In genomic region chr11:107840120-107840479, GRCh38 we compare ENCODE assay signal across 8 cellular contexts. TPM values are rescaled to one million over a fixed set of nuclear protein-coding genes. Genes with fewer than 3 reads are reported as not detected.
DNase-seq lines count a peak whose midpoint lies in the region; ATAC-seq and TF ChIP-seq lines count a peak whose summit lies in the region.

No MANE protein-coding gene starts in this region.

- peak; percentile 31 for ATAC-seq in GM21360 (IDR thresholded peaks at IDR 0.05; ENCODE audit: unreplicated experiment)
- peak; percentile 44 for ATAC-seq in stimulated activated memory B cell treated with anti-CD40 and anti-IgM and Interleukin-4, amounts not matched to agents 10 μg/mL and 1 μg/mL and 100 μg/mL, for 72 hours

- peaks cover 38% of the 10 kb centered on the region for H3K4me1 Mint-ChIP-seq in stimulated activated memory B cell treated with anti-CD40 and anti-IgM and Interleukin-4, amounts not matched to agents 10 μg/mL and 1 μg/mL and 100 μg/mL, for 72 hours

- H3K36me3 Mint-ChIP-seq in stimulated activated memory B cell treated with anti-CD40 and anti-IgM and Interleukin-4, amounts not matched to agents 10 μg/mL and 1 μg/mL and 100 μg/mL, for 72 hours = peaks cover 6% of the 10 kb centered on the region

- peak overlapping the region; percentile 76 to 85 (median 82) for H3K9ac ChIP-seq in BLaER1 treated with 17β-estradiol and CSF1 and Interleukin-3, amounts not matched to agents 10 nM and 100 nM

- H3K4me2 ChIP-seq in BLaER1 treated with 17β-estradiol and CSF1 and Interleukin-3, amounts not matched to agents 10 nM and 100 nM = peak overlapping the region; percentile 59 to 97 (median 85)

- peak; percentile 40 for DNase-seq in LoVo (ENCODE audit: low spot score)
- DNase-seq in epithelial cell of esophagus (ENCODE audit: low read depth) = peak; percentile 65
- no peak for DNase-seq in HT-29 (ENCODE audit: low spot score)
- DNase-seq in NCI-H748 treated with DMSO at 0.1 percent for 48 hours (lab: John Stamatoyannopoulos, UW) = no peak
- no peak for DNase-seq in NCI-H2227 (lab: John Stamatoyannopoulos, UW; ENCODE audit: unreplicated experiment)

- peak overlapping the region; percentile 63 for H3K4me3 Mint-ChIP-seq in stimulated activated memory B cell treated with anti-CD40 and anti-IgM and Interleukin-4, amounts not matched to agents 10 μg/mL and 1 μg/mL and 100 μg/mL, for 72 hours

- no peaks in the 10 kb centered on the region for H3K27me3 ChIP-seq in BLaER1 treated with 17β-estradiol and CSF1 and Interleukin-3, amounts not matched to agents 10 nM and 100 nM

- H3K9me3 ChIP-seq in BLaER1 treated with 17β-estradiol and CSF1 and Interleukin-3, amounts not matched to agents 10 nM and 100 nM (replicated peaks in 1 of 11) = peaks cover 0 to 3% (median 0%) of the 10 kb centered on the region in 11 experiments; a peak in 2 of 22 replicates

- H3K4me1 ChIP-seq in BLaER1 treated with 17β-estradiol and CSF1 and Interleukin-3, amounts not matched to agents 10 nM and 100 nM = peaks cover 30 to 72% (median 54%) of the 10 kb centered on the region in 10 experiments

- no peaks in the 10 kb centered on the region for H3K27me3 Mint-ChIP-seq in stimulated activated memory B cell treated with anti-CD40 and anti-IgM and Interleukin-4, amounts not matched to agents 10 μg/mL and 1 μg/mL and 100 μg/mL, for 72 hours

- peak overlapping the region; percentile 87 to 98 (median 95) for H3K27ac ChIP-seq in BLaER1 treated with 17β-estradiol and CSF1 and Interleukin-3, amounts not matched to agents 10 nM and 100 nM

- peak overlapping the region in 8 of 10 experiments; percentile 15 to 56 (median 39); a peak in 16 of 20 replicates for H3K4me3 ChIP-seq in BLaER1 treated with 17β-estradiol and CSF1 and Interleukin-3, amounts not matched to agents 10 nM and 100 nM
- H3K4me3 ChIP-seq in epithelial cell of esophagus (ENCODE audit: low read length) = peak overlapping the region; percentile 13

- peak overlapping the region; percentile 96 for H3K27ac Mint-ChIP-seq in stimulated activated memory B cell treated with anti-CD40 and anti-IgM and Interleukin-4, amounts not matched to agents 10 μg/mL and 1 μg/mL and 100 μg/mL, for 72 hours

- H3K9me3 Mint-ChIP-seq in stimulated activated memory B cell treated with anti-CD40 and anti-IgM and Interleukin-4, amounts not matched to agents 10 μg/mL and 1 μg/mL and 100 μg/mL, for 72 hours = no peaks in the 10 kb centered on the region

- H3K36me3 ChIP-seq in BLaER1 treated with 17β-estradiol and CSF1 and Interleukin-3, amounts not matched to agents 10 nM and 100 nM = peaks cover 1 to 57% (median 19%) of the 10 kb centered on the region in 11 experiments; a peak in 20 of 22 replicates

- H4K20me1 ChIP-seq in BLaER1 treated with 17β-estradiol and CSF1 and Interleukin-3, amounts not matched to agents 10 nM and 100 nM = peaks cover 0 to 22% (median 6%) of the 10 kb centered on the region in 11 experiments; a peak in 9 of 22 replicates

- no peak for TF ChIP-seq CTCF in epithelial cell of esophagus (IDR thresholded peaks at IDR 0.05; ENCODE audit: insufficient read depth, low read depth, low read length, missing control alignments)

RNA-seq across cellular contexts. Expression of gene SLC35F2, which starts 18.5 kb away (rescaled TPM):
- 74.5 and 74.8 TPM in 2 replicates for total RNA-seq in HT-29 (2014; rRNA removed; shearing (Covaris generic))

Comparison
In these comparisons a context has a peak if more than half of its experiments do, and no peak if none do; other contexts are left out.
1. DNase-seq: peak in LoVo (single experiment) and epithelial cell of esophagus (single experiment); none in HT-29 (single experiment), NCI-H748 treated with DMSO at 0.1 percent for 48 hours (single experiment) and NCI-H2227 (single experiment).